In genomic region chr4:175947117-175947722, GRCh38 we compare ENCODE assay signal across 8 cellular contexts.
DNase-seq lines count a peak whose midpoint lies in the region; ATAC-seq and TF ChIP-seq lines count a peak whose summit lies in the region.

No MANE protein-coding gene starts in this region.

- H4K91ac ChIP-seq in neuronal stem cell (ENCODE audit: low read depth, low read length, poor library complexity): no peak overlapping the region

- H3K4me3 ChIP-seq in BJ (ENCODE audit: low read depth, low read length): no peak overlapping the region
- H3K4me3 ChIP-seq in fibroblast of the aortic adventitia (ENCODE audit: low read depth, low read length): no peak overlapping the region
- no peak overlapping the region for H3K4me3 ChIP-seq in tibial nerve
- H3K4me3 ChIP-seq in neuronal stem cell (ENCODE audit: low read length in 2 of 2): no peak overlapping the region

- peak; percentile 68 for ATAC-seq in GM19351 (IDR thresholded peaks at IDR 0.05; ENCODE audit: unreplicated experiment)
- no peak for ATAC-seq in HG02610 (IDR thresholded peaks at IDR 0.05; ENCODE audit: unreplicated experiment)

- CTCF ChIA-PET in BJ (lab: Yijun Ruan, JAX): interaction anchor here (0.6 to 1.8 kb wide), 7 partner anchors 13 to 395 kb away, joined by 3 to 7 read pairs (median 3); no protein-coding TSS in a partner anchor

- H3K36me3 ChIP-seq in BJ (ENCODE audit: control insufficient read depth, insufficient read depth, low read length) (no peaks in the 10 kb centered on the region), tibial nerve (no peaks in the 10 kb centered on the region), neuronal stem cell (replicated peaks in 1 of 2; ENCODE audit: control insufficient read depth in 2 of 2, insufficient read depth in 2 of 2, low read length in 2 of 2) (no peaks in the 10 kb centered on the region)

- POLR2A ChIA-PET in BJ (lab: Charles Lee): no interaction called here

- no peak overlapping the region for H3K9ac ChIP-seq in neuronal stem cell (ENCODE audit: low read depth, low read length, poor library complexity)

- no peak overlapping the region for H2BK15ac ChIP-seq in neuronal stem cell (ENCODE audit: low read length)

- no peak overlapping the region for H3K18ac ChIP-seq in neuronal stem cell (ENCODE audit: low read length)

- H2BK120ac ChIP-seq in neuronal stem cell (ENCODE audit: low read depth, low read length): no peak overlapping the region

- H2AFZ ChIP-seq in neuronal stem cell (ENCODE audit: low read length): no peak overlapping the region

- no peak overlapping the region for H3K27ac ChIP-seq in tibial nerve
- no peak overlapping the region for H3K27ac ChIP-seq in neuronal stem cell (replicated peaks; ENCODE audit: low read length)

- H3K4me1 ChIP-seq in tibial nerve (peaks cover 0 to 5% (median 0%) of the 10 kb centered on the region in 4 donors), neuronal stem cell (ENCODE audit: control insufficient read depth in 2 of 2, insufficient read depth in 1 of 2, low read depth in 1 of 2, low read length in 2 of 2) (no peaks in the 10 kb centered on the region)

- no peak overlapping the region for H2BK5ac ChIP-seq in neuronal stem cell (ENCODE audit: low read length)

- H3K4me2 ChIP-seq in neuronal stem cell (ENCODE audit: insufficient read depth, low read length, poor library complexity, severe bottlenecking): no peak overlapping the region

- no peaks in the 10 kb centered on the region for H3K9me3 ChIP-seq in tibial nerve
- peaks cover 0 to 2% of the 10 kb centered on the region in 2 donors for H3K9me3 ChIP-seq in neuronal stem cell (replicated peaks in 1 of 2; ENCODE audit: control insufficient read depth in 2 of 2, insufficient read depth in 1 of 2, low read depth in 1 of 2, low read length in 2 of 2)

- H2BK12ac ChIP-seq in neuronal stem cell (ENCODE audit: low read length): no peak overlapping the region

- WGBS in tibial nerve, 2 donors: 2% methylated on average over 4 of the region's 4 CpGs
- no CpG with 5 or more reads among the region's 4 CpGs for WGBS in neuronal stem cell (ENCODE audit: extremely low coverage in 2 of 2, insufficient read length in 2 of 2, insufficient replicate concordance in 1 of 2), 2 donors

- H4K8ac ChIP-seq in neuronal stem cell (ENCODE audit: low read depth, low read length): no peak overlapping the region

- H3K23ac ChIP-seq in neuronal stem cell (ENCODE audit: low read depth, low read length, poor library complexity): no peak overlapping the region

- H3K27me3 ChIP-seq in BJ (ENCODE audit: control insufficient read depth, insufficient read depth, low read length) (no peaks in the 10 kb centered on the region), tibial nerve (no peaks in the 10 kb centered on the region), neuronal stem cell (ENCODE audit: control insufficient read depth in 3 of 3, insufficient read depth in 3 of 3, low read depth in 1 of 3, low read length in 3 of 3) (no peaks in the 10 kb centered on the region)

- H3K79me1 ChIP-seq in neuronal stem cell (ENCODE audit: low read depth, low read length): no peaks in the 10 kb centered on the region

- no peak for TF ChIP-seq POLR2A in tibial nerve (IDR thresholded peaks at IDR 0.05)

- peak; percentile 62 for TF ChIP-seq CTCF in BJ (IDR thresholded peaks at IDR 0.05; ENCODE audit: insufficient read depth, low read depth, low read length)
- peak; percentile 62 for TF ChIP-seq CTCF in fibroblast of the aortic adventitia (IDR thresholded peaks at IDR 0.05; ENCODE audit: insufficient read depth, low read length)
- peak; percentile 14 to 63 (median 60) for TF ChIP-seq CTCF in tibial nerve (IDR thresholded peaks at IDR 0.05)

- H3K14ac ChIP-seq in neuronal stem cell (ENCODE audit: low read length): no peak overlapping the region

- no peak for TF ChIP-seq EP300 in tibial nerve (IDR thresholded peaks at IDR 0.05)

- peak; percentile 2 for DNase-seq in BJ (ENCODE audit: low read depth)
- peak; percentile 15 for DNase-seq in RPMI7951 (ENCODE audit: low read depth)
- DNase-seq in fibroblast of the aortic adventitia (ENCODE audit: low read depth): peak; percentile 60
- peak in 1 of 2 donors; percentile 34 for DNase-seq in tibial nerve (ENCODE audit: low spot score in 2 of 2)
- no peak for DNase-seq in neuronal stem cell (ENCODE audit: low spot score)
- no peak for DNase-seq in effector CD8-positive, alpha-beta T cell (lab: John Stamatoyannopoulos, UW)

- no peak overlapping the region for H3K4ac ChIP-seq in neuronal stem cell (ENCODE audit: low read length)

- H2AK5ac ChIP-seq in neuronal stem cell (ENCODE audit: low read depth, low read length): no peak overlapping the region

Comparison
In these comparisons a context has a peak if more than half of its experiments do, and no peak if none do; other contexts are left out.
1. DNase-seq: peak in BJ (single experiment), RPMI7951 (single experiment) and fibroblast of the aortic adventitia (single experiment); none in neuronal stem cell (single experiment) and effector CD8-positive, alpha-beta T cell (single experiment).
2. Peak in every context shown above with its lines, with median percentiles within 50 percentile points of each other: CTCF ChIP-seq.